In the genomic region with DNA sequence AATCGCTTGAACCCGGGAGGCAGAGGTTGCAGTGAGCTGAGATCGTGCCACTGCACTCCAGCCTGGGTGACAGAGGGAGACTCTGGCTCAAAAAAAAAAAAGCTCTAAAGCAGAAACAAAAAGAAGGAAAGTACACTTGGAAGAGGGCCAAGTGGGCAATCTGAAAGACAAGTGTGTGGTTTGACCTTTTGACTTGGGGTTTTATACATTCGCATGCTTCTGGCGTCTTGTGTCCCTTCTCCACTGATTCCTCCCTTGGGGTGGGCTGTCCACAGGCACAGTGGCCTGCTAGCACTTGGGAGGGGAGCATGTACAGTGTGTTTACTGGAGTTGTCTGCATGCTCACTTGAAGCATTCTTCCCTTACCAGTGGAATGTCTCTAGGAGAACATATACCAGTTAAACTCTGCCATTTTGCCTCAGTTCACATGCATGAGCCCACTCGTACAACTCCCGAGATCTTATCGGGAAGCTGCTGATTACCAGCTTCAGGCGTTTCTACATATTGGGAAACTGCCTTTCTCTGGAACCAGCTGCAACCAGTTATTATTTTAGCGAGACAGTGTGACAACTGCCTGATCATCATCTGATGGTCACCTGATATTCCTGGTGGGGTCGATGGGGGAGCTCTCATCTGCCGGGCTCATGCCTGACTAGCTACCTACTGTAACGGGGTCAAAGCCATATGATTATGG, we compare ENCODE assay signal across 1 cellular context.
TF ChIP-seq lines count a peak whose summit lies in the region.

No MANE protein-coding gene starts in this region.

TF ChIP-seq in K562, 482 proteins besides CTCF, POLR2A, EP300 and RAD21 (continued from another document):
- TF ChIP-seq, protein P1, sequence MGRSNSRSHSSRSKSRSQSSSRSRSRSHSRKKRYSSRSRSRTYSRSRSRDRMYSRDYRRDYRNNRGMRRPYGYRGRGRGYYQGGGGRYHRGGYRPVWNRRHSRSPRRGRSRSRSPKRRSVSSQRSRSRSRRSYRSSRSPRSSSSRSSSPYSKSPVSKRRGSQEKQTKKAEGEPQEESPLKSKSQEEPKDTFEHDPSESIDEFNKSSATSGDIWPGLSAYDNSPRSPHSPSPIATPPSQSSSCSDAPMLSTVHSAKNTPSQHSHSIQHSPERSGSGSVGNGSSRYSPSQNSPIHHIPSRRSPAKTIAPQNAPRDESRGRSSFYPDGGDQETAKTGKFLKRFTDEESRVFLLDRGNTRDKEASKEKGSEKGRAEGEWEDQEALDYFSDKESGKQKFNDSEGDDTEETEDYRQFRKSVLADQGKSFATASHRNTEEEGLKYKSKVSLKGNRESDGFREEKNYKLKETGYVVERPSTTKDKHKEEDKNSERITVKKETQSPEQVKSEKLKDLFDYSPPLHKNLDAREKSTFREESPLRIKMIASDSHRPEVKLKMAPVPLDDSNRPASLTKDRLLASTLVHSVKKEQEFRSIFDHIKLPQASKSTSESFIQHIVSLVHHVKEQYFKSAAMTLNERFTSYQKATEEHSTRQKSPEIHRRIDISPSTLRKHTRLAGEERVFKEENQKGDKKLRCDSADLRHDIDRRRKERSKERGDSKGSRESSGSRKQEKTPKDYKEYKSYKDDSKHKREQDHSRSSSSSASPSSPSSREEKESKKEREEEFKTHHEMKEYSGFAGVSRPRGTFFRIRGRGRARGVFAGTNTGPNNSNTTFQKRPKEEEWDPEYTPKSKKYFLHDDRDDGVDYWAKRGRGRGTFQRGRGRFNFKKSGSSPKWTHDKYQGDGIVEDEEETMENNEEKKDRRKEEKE (IDR thresholded peaks at IDR 0.05; ENCODE audit: borderline replicate concordance in 1 of 2, control insufficient read depth in 1 of 2, low read depth in 2 of 2, low read length in 1 of 2) = no peak
- TF ChIP-seq L3MBTL2 (IDR thresholded peaks at IDR 0.05) (peak; percentile 28; the same call in 1 of the 2 replicates), CREBBP (IDR thresholded peaks at IDR 0.05; ENCODE audit: low read depth, low read length) (no peak), ILK (tag; IDR thresholded peaks at IDR 0.05; ENCODE audit: borderline replicate concordance, low read depth) (no peak), ZNF695 (CRISPR knock-in tag; IDR thresholded peaks at IDR 0.05) (no peak), GABPB1 (CRISPR knock-in tag; IDR thresholded peaks at IDR 0.05) (0 out of 2 replicates have a peak, but pooled peaks have one; percentile 22), BACH1 (tag; IDR thresholded peaks at IDR 0.05) (no peak), PTTG1 (tag; IDR thresholded peaks at IDR 0.05; ENCODE audit: low read depth) (no peak), HNRNPH1 (optimal IDR thresholded peaks at IDR 0.05; ENCODE audit: low read depth, low read length) (no peak), HDGF (IDR thresholded peaks at IDR 0.05) (no peak), SMARCB1 (IDR thresholded peaks at IDR 0.05; ENCODE audit: insufficient read length, low read depth) (no peak), TEAD4 (IDR thresholded peaks at IDR 0.05; ENCODE audit: low read length) (peak; percentile 10; the same call in 1 of the 2 replicates), TEAD4 (CRISPR knock-in tag; IDR thresholded peaks at IDR 0.05; ENCODE audit: borderline replicate concordance) (no peak), NEUROD1 (IDR thresholded peaks at IDR 0.05; ENCODE audit: borderline replicate concordance, low read depth, low read length, partially characterized antibody) (no peak), RB1 (IDR thresholded peaks at IDR 0.05; ENCODE audit: low read depth) (no peak), KLF13 (tag; IDR thresholded peaks at IDR 0.05; ENCODE audit: borderline replicate concordance, low read depth) (0 out of 2 replicates have a peak, but pooled peaks have one; percentile 5), NFIC (IDR thresholded peaks at IDR 0.05) (peak; percentile 82), STAG1 (CRISPR knock-in tag; IDR thresholded peaks at IDR 0.05; ENCODE audit: borderline replicate concordance) (no peak), MYBL2 (IDR thresholded peaks at IDR 0.05; ENCODE audit: low read depth) (no peak), MYBL2 (CRISPR knock-in tag; IDR thresholded peaks at IDR 0.05; ENCODE audit: borderline replicate concordance) (no peak), NUFIP1 (IDR thresholded peaks at IDR 0.05; ENCODE audit: partially characterized antibody) (no peak), HDAC3 (IDR thresholded peaks at IDR 0.05; ENCODE audit: borderline replicate concordance, partially characterized antibody) (no peak), ETS2 (tag; IDR thresholded peaks at IDR 0.05; ENCODE audit: borderline replicate concordance, poor library complexity, severe bottlenecking) (no peak), FOXJ2 (tag; IDR thresholded peaks at IDR 0.05) (0 out of 2 replicates have a peak, but pooled peaks have one; percentile 7), RFX1 (IDR thresholded peaks at IDR 0.05) (no peak), EHMT2 (IDR thresholded peaks at IDR 0.05) (no peak), DPF2 (IDR thresholded peaks at IDR 0.05) (no peak), MTA1 (IDR thresholded peaks at IDR 0.05; ENCODE audit: borderline replicate concordance) (no peak), NR4A1 (CRISPR knock-in tag; IDR thresholded peaks at IDR 0.05) (no peak), NR4A1 (tag; IDR thresholded peaks at IDR 0.05) (no peak), ZNF766 (CRISPR knock-in tag; conservative IDR thresholded peaks at IDR 0.05) (0 out of 2 replicates have a peak, but pooled peaks have one; percentile 16), RHOXF2B (CRISPR knock-in tag; conservative IDR thresholded peaks at IDR 0.05) (no peak)
- TF ChIP-seq, protein P2, sequence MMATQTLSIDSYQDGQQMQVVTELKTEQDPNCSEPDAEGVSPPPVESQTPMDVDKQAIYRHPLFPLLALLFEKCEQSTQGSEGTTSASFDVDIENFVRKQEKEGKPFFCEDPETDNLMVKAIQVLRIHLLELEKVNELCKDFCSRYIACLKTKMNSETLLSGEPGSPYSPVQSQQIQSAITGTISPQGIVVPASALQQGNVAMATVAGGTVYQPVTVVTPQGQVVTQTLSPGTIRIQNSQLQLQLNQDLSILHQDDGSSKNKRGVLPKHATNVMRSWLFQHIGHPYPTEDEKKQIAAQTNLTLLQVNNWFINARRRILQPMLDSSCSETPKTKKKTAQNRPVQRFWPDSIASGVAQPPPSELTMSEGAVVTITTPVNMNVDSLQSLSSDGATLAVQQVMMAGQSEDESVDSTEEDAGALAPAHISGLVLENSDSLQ (IDR thresholded peaks at IDR 0.05) = no peak
- TF ChIP-seq, protein P3, sequence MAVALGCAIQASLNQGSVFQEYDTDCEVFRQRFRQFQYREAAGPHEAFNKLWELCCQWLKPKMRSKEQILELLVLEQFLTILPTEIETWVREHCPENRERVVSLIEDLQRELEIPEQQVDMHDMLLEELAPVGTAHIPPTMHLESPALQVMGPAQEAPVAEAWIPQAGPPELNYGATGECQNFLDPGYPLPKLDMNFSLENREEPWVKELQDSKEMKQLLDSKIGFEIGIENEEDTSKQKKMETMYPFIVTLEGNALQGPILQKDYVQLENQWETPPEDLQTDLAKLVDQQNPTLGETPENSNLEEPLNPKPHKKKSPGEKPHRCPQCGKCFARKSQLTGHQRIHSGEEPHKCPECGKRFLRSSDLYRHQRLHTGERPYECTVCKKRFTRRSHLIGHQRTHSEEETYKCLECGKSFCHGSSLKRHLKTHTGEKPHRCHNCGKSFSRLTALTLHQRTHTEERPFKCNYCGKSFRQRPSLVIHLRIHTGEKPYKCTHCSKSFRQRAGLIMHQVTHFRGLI (CRISPR knock-in tag; IDR thresholded peaks at IDR 0.05) = no peak
- TF ChIP-seq, protein P4, sequence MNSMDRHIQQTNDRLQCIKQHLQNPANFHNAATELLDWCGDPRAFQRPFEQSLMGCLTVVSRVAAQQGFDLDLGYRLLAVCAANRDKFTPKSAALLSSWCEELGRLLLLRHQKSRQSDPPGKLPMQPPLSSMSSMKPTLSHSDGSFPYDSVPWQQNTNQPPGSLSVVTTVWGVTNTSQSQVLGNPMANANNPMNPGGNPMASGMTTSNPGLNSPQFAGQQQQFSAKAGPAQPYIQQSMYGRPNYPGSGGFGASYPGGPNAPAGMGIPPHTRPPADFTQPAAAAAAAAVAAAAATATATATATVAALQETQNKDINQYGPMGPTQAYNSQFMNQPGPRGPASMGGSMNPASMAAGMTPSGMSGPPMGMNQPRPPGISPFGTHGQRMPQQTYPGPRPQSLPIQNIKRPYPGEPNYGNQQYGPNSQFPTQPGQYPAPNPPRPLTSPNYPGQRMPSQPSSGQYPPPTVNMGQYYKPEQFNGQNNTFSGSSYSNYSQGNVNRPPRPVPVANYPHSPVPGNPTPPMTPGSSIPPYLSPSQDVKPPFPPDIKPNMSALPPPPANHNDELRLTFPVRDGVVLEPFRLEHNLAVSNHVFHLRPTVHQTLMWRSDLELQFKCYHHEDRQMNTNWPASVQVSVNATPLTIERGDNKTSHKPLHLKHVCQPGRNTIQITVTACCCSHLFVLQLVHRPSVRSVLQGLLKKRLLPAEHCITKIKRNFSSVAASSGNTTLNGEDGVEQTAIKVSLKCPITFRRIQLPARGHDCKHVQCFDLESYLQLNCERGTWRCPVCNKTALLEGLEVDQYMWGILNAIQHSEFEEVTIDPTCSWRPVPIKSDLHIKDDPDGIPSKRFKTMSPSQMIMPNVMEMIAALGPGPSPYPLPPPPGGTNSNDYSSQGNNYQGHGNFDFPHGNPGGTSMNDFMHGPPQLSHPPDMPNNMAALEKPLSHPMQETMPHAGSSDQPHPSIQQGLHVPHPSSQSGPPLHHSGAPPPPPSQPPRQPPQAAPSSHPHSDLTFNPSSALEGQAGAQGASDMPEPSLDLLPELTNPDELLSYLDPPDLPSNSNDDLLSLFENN (IDR thresholded peaks at IDR 0.05; ENCODE audit: low read depth in 2 of 2, low read length in 2 of 2) = no peak
- TF ChIP-seq, protein P5, sequence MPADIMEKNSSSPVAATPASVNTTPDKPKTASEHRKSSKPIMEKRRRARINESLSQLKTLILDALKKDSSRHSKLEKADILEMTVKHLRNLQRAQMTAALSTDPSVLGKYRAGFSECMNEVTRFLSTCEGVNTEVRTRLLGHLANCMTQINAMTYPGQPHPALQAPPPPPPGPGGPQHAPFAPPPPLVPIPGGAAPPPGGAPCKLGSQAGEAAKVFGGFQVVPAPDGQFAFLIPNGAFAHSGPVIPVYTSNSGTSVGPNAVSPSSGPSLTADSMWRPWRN (IDR thresholded peaks at IDR 0.05; ENCODE audit: low read depth) = peak; percentile 40; the same call in 1 of the 2 replicates
- TF ChIP-seq, protein P6, sequence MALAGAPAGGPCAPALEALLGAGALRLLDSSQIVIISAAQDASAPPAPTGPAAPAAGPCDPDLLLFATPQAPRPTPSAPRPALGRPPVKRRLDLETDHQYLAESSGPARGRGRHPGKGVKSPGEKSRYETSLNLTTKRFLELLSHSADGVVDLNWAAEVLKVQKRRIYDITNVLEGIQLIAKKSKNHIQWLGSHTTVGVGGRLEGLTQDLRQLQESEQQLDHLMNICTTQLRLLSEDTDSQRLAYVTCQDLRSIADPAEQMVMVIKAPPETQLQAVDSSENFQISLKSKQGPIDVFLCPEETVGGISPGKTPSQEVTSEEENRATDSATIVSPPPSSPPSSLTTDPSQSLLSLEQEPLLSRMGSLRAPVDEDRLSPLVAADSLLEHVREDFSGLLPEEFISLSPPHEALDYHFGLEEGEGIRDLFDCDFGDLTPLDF (CRISPR knock-in tag; IDR thresholded peaks at IDR 0.05) = no peak
